Comparison of ENCODE assay signal across 1 cellular context in genomic region chr1:244154882-244155531, GRCh38.
TF ChIP-seq lines count a peak whose summit lies in the region.

No MANE protein-coding gene starts in this region.

TF ChIP-seq in A549, 52 proteins besides CTCF, POLR2A, EP300 and RAD21 (continued from another document):
- TF ChIP-seq HOXB13 (CRISPR knock-in tag; IDR thresholded peaks at IDR 0.05; ENCODE audit: low read depth) = no peak
- no peak for TF ChIP-seq ELK1 (IDR thresholded peaks at IDR 0.05; ENCODE audit: low read depth, low read length)
- no peak for TF ChIP-seq CHD2 (IDR thresholded peaks at IDR 0.05; ENCODE audit: low read length, partially characterized antibody)
- TF ChIP-seq ZFP36 (IDR thresholded peaks at IDR 0.05; ENCODE audit: borderline replicate concordance, partially characterized antibody) = no peak
